13 cellular contexts compared by ENCODE assay signal in the genomic region with DNA sequence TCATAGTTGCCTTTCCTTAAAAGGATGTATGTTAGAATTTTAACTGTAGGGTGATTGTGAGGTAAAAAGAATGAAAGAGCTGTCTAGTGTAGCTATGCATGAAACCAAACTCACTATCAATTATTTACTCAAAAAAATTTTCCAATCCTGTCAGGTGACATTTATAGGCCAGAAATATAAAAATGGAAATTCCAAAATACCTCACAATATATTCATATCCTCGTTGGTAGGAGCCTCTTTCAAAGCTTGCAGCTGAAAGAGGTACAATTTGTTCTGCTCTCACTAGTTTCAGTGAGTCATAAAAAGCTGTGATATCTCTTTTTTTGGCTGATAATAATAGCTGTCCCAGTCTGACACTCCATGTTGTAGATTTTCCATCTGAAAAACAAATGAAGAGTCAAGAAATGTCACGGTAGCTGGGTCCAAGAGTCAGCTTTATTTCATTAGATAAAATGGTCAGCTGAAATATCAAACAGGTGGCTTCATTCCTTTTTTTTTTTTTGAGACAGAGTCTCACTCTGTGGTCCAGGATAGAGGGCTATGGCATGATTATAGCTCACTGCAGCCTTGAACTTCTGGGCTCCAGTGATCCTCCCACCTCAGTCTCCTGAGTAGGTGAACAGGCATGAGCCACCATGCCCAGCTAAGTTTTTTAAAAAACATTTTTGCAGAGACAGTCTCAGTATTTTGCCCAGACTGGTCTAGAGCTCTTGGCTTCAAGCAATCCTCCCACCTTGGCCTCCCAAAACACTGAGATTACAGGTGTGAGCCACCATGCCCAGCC. TPM values are rescaled to one million over a fixed set of nuclear protein-coding genes. Genes with fewer than 3 reads are reported as not detected.
DNase-seq lines count a peak whose midpoint lies in the region; ATAC-seq, FAIRE-seq and TF ChIP-seq lines count a peak whose summit lies in the region.
"Had no signal": no experiment of that assay in that cellular context is flagged by ENCODE, and none has a peak within 500 bp of the region (broad histone marks: within the 10 kb centered on the region; RNA-seq: fewer than 3 reads in every experiment).

No MANE protein-coding gene starts in this region.

- DNase-seq in GM12891 (ENCODE audit: insufficient read length, low spot score) (no peak), GM20000 (ENCODE audit: low spot score) (peak; percentile 29), fibroblast of pulmonary artery (ENCODE audit: low read depth) (peak; percentile 43), mesothelial cell of epicardium (ENCODE audit: low spot score in 2 of 2, unreplicated experiment in 2 of 2) (no peak), 8988T (no peak), stomach (no peak)
- no peak for DNase-seq in effector CD8-positive, alpha-beta T cell (lab: John Stamatoyannopoulos, UW)
- DNase-seq: CD4-positive, alpha-beta T cell; cortex of kidney; NCI-H1436; small intestine had no signal

- intact Hi-C loops in stomach (cut with DNase I; ENCODE audit: low total_unique reads) = no loop called here

- H3K27me3 Mint-ChIP-seq in mesothelial cell of epicardium (ENCODE audit: low read depth) = no peaks in the 10 kb centered on the region
- H3K27me3 Mint-ChIP-seq: CD4-positive, alpha-beta T cell had no signal

- H3K27ac ChIP-seq in stomach = no peak overlapping the region

- peaks cover 15% of the 10 kb centered on the region for H3K4me1 Mint-ChIP-seq in mesothelial cell of epicardium

- no peaks in the 10 kb centered on the region for H3K4me1 ChIP-seq in stomach

- no peaks in the 10 kb centered on the region for H3K9me3 Mint-ChIP-seq in mesothelial cell of epicardium
- H3K9me3 Mint-ChIP-seq: CD4-positive, alpha-beta T cell had no signal

- H3K4me3 Mint-ChIP-seq in mesothelial cell of epicardium = no peak overlapping the region
- H3K4me3 Mint-ChIP-seq: CD4-positive, alpha-beta T cell; T-helper 2 cell treated with Interferon-gamma antibody and Interleukin-4, amounts not matched to agents 5 μg/mL and 100 μg/mL, for 36 hours had no signal

- FAIRE-seq in GM12891 (lab: Jason Lieb, UNC) = peak; percentile 35

- no peaks in the 10 kb centered on the region for H3K9me3 ChIP-seq in stomach

- 62 to 69% (median 64%) methylated on average over 2 of the region's 2 CpGs for WGBS in stomach, 5 donors

- no peaks in the 10 kb centered on the region for H3K27me3 ChIP-seq in stomach

- no peak for TF ChIP-seq EP300 in stomach (IDR thresholded peaks at IDR 0.05)

- ATAC-seq in HG03378 (IDR thresholded peaks at IDR 0.05; ENCODE audit: unreplicated experiment) = peak; percentile 86

- no peak for TF ChIP-seq CTCF in GM20000 (IDR thresholded peaks at IDR 0.05; ENCODE audit: extremely low read depth, missing control alignments)
- no peak for TF ChIP-seq CTCF in fibroblast of pulmonary artery (IDR thresholded peaks at IDR 0.05; ENCODE audit: low read length, missing control alignments)
- TF ChIP-seq CTCF in mesothelial cell of epicardium (IDR thresholded peaks at IDR 0.05; ENCODE audit: unreplicated experiment) = no peak
- TF ChIP-seq CTCF in stomach (IDR thresholded peaks at IDR 0.05) = no peak

- H3K4me3 ChIP-seq in fibroblast of pulmonary artery (replicated peaks; ENCODE audit: low read depth, low read length) (no peak overlapping the region), stomach (no peak overlapping the region)

- TF ChIP-seq POLR2A in GM12891 (IDR thresholded peaks at IDR 0.05; ENCODE audit: low read depth, low read length) (no peak), stomach (IDR thresholded peaks at IDR 0.05) (no peak)

- H3K27ac Mint-ChIP-seq in mesothelial cell of epicardium = no peak overlapping the region
- H3K27ac Mint-ChIP-seq: CD4-positive, alpha-beta T cell; T-helper 2 cell treated with Interferon-gamma antibody and Interleukin-4, amounts not matched to agents 5 μg/mL and 100 μg/mL, for 36 hours had no signal

- H3K36me3 Mint-ChIP-seq in mesothelial cell of epicardium = peaks cover 30% of the 10 kb centered on the region

- peaks cover 16 to 73% (median 70%) of the 10 kb centered on the region in 4 donors for H3K36me3 ChIP-seq in stomach

TF ChIP-seq in GM12891, 5 proteins besides CTCF, POLR2A, EP300 and RAD21:
- no peak for TF ChIP-seq PAX5 (IDR thresholded peaks at IDR 0.05; ENCODE audit: insufficient read depth, low read length, severe bottlenecking)
- no peak for TF ChIP-seq SPI1 (IDR thresholded peaks at IDR 0.05; ENCODE audit: low read depth, low read length)
- TF ChIP-seq POLR2AphosphoS5 (IDR thresholded peaks at IDR 0.05; ENCODE audit: low read depth, low read length) = no peak
- TF ChIP-seq POU2F2 (IDR thresholded peaks at IDR 0.05; ENCODE audit: low read depth, low read length) = no peak
- TF ChIP-seq TAF1 (IDR thresholded peaks at IDR 0.05; ENCODE audit: low read depth, low read length) = no peak

RNA-seq across cellular contexts. Expression of a gene that starts 50.8 kb away (rescaled TPM):
- 3.4 TPM for polyA plus RNA-seq in GM12891 (2012; ENCODE audit: low read depth, missing spikeins)
- total RNA-seq in mesothelial cell of epicardium = 46.7 to 56.9 TPM (median 47.9 TPM) in 3 replicates
- total RNA-seq in stomach = 100 to 1,000 TPM in 1 of 5 donors, 10 to 100 TPM in 4; 23.8 to 122 (median 29.2) TPM
- 1 to 10 TPM; 2.3 to 4.6 (median 3.0) TPM for polyA plus RNA-seq in stomach

Comparison
In these comparisons a context has a peak if more than half of its experiments do, and no peak if none do; other contexts are left out.
1. DNase-seq: peak in GM20000 (single experiment) and fibroblast of pulmonary artery (single experiment); none in GM12891 (single experiment), mesothelial cell of epicardium (0 of 2), effector CD8-positive, alpha-beta T cell (single experiment), 8988T (single experiment) and stomach (single experiment).